1 cellular context compared by ENCODE assay signal in genomic region chr5:38607396-38607795, GRCh38.
TF ChIP-seq lines count a peak whose summit lies in the region.

No MANE protein-coding gene starts in this region.

TF ChIP-seq in GM12878, 131 proteins besides CTCF, POLR2A, EP300 and RAD21:
- 0 out of 2 replicates have a peak, but pooled peaks have one; percentile 3 for TF ChIP-seq SPI1 (IDR thresholded peaks at IDR 0.05; ENCODE audit: borderline replicate concordance, insufficient read depth, low read depth, low read length)
- TF ChIP-seq, protein P1, sequence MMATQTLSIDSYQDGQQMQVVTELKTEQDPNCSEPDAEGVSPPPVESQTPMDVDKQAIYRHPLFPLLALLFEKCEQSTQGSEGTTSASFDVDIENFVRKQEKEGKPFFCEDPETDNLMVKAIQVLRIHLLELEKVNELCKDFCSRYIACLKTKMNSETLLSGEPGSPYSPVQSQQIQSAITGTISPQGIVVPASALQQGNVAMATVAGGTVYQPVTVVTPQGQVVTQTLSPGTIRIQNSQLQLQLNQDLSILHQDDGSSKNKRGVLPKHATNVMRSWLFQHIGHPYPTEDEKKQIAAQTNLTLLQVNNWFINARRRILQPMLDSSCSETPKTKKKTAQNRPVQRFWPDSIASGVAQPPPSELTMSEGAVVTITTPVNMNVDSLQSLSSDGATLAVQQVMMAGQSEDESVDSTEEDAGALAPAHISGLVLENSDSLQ (IDR thresholded peaks at IDR 0.05) = no peak
